In genomic region chr2:88903744-88904353, GRCh38 we compare ENCODE assay signal across 9 cellular contexts.
A peak's percentile ranks its signal among the peaks of the same experiment; 100 is the strongest.
DNase-seq lines count a peak whose midpoint lies in the region; ATAC-seq and TF ChIP-seq lines count a peak whose summit lies in the region.
"Had no signal": no experiment of that assay in that cellular context is flagged by ENCODE, and none has a peak within 500 bp of the region (broad histone marks: within the 10 kb centered on the region; RNA-seq: fewer than 3 reads in every experiment).

No MANE protein-coding gene starts in this region.

- 3 to 6% methylated on average over 2 of the region's 2 CpGs for WGBS in tibial nerve, 2 donors

- no peak overlapping the region for H3K4me3 ChIP-seq in right atrium auricular region
- no peak overlapping the region for H3K4me3 ChIP-seq in tibial nerve

- H3K27ac ChIP-seq in right atrium auricular region (no peak overlapping the region), tibial nerve (no peak overlapping the region)

- H3K27me3 ChIP-seq in right atrium auricular region (peaks cover 0 to 4% of the 10 kb centered on the region in 2 donors), tibial nerve (peaks cover 0 to 5% of the 10 kb centered on the region in 2 donors)

- H3K9me3 ChIP-seq in right atrium auricular region (no peaks in the 10 kb centered on the region), tibial nerve (no peaks in the 10 kb centered on the region)

- H3K4me1 ChIP-seq in right atrium auricular region: no peaks in the 10 kb centered on the region
- H3K4me1 ChIP-seq in tibial nerve: no peaks in the 10 kb centered on the region

- TF ChIP-seq CTCF in right atrium auricular region (IDR thresholded peaks at IDR 0.05) (peak; percentile 64 to 83), tibial nerve (IDR thresholded peaks at IDR 0.05) (peak; percentile 45 to 57 (median 50))

- H3K36me3 ChIP-seq in right atrium auricular region: no peaks in the 10 kb centered on the region
- no peaks in the 10 kb centered on the region for H3K36me3 ChIP-seq in tibial nerve

- ATAC-seq in HG02623 (IDR thresholded peaks at IDR 0.05; ENCODE audit: unreplicated experiment): no peak
- no peak for ATAC-seq in HG03139 (IDR thresholded peaks at IDR 0.05; ENCODE audit: unreplicated experiment)
- ATAC-seq: naive thymus-derived CD8-positive, alpha-beta T cell had no signal

- peak; percentile 36 for DNase-seq in NCI-H2227 (lab: John Stamatoyannopoulos, UW; ENCODE audit: unreplicated experiment)
- no peak for DNase-seq in NCI-H2227 treated with DMSO at 0.1 percent for 48 hours (lab: John Stamatoyannopoulos, UW)
- peak; percentile 24 for DNase-seq in HuH-7 (ENCODE audit: low spot score)
- peak; percentile 13 for DNase-seq in UCSD-AML1 (lab: John Stamatoyannopoulos, UW; ENCODE audit: unreplicated experiment)
- DNase-seq in right atrium auricular region (ENCODE audit: low spot score): no peak
- peak in 1 of 2 donors; percentile 6 for DNase-seq in tibial nerve (ENCODE audit: low spot score in 2 of 2)

- TF ChIP-seq EP300 in tibial nerve (IDR thresholded peaks at IDR 0.05): no peak

- TF ChIP-seq POLR2A in tibial nerve (IDR thresholded peaks at IDR 0.05): no peak

Comparison
In these comparisons a context has a peak if more than half of its experiments do, and no peak if none do; other contexts are left out.
1. DNase-seq: peak in NCI-H2227 (single experiment), HuH-7 (single experiment) and UCSD-AML1 (single experiment); none in NCI-H2227 treated with DMSO at 0.1 percent for 48 hours (single experiment) and right atrium auricular region (single experiment).